16 cellular contexts compared by ENCODE assay signal in the genomic region with DNA sequence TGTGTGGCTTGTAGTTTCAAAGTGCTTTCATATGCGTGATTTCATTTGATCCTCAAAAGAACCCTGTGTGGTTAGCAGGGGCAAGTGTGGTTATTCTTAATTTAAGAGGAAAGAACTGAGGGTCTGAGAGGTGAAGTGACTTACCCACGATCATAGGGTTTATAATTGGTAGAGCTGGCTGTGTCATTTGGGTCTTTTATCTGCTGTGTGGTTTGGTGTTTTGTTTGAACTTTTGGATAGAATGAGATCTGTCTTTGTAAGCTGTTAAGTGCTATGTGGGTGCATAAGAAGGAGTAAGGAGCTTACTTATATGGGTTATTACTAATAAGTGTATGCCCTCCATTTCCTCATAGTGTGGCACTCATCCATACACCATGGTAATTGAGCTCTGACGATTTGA.
"Had no signal": no experiment of that assay in that cellular context is flagged by ENCODE, and none has a peak within 500 bp of the region (broad histone marks: within the 10 kb centered on the region; RNA-seq: fewer than 3 reads in every experiment).

No MANE protein-coding gene starts in this region.

- H3K36me3 Mint-ChIP-seq: activated naive CD4-positive, alpha-beta T cell treated with anti-CD3 and anti-CD28 coated beads, Interleukin-2, amount 50 U/mL, for 24 hours; brain; stimulated activated memory B cell treated with anti-CD40 and anti-IgM and Interleukin-4, amounts not matched to agents 10 μg/mL and 1 μg/mL and 100 μg/mL, for 72 hours; WTC11 had no signal

- H3K4me3 Mint-ChIP-seq: activated naive CD4-positive, alpha-beta T cell treated with anti-CD3 and anti-CD28 coated beads, Interleukin-2, amount 50 U/mL, for 24 hours; brain; central memory CD8-positive, alpha-beta T cell; nephron progenitor cell; stimulated activated memory B cell treated with anti-CD40 and anti-IgM and Interleukin-4, amounts not matched to agents 10 μg/mL and 1 μg/mL and 100 μg/mL, for 72 hours; T-helper 17 cell; WTC11 had no signal

- H3K27ac ChIP-seq: psoas muscle had no signal

- ATAC-seq: esophagus mucosa; psoas muscle; stimulated activated memory B cell treated with anti-CD40 and anti-IgM and Interleukin-4, amounts not matched to agents 10 μg/mL and 1 μg/mL and 100 μg/mL, for 72 hours; T-helper 17 cell; WTC11 had no signal

- H3K9me3 ChIP-seq: psoas muscle had no signal

- H3K4me1 ChIP-seq: psoas muscle had no signal

- H3K27ac Mint-ChIP-seq: activated naive CD4-positive, alpha-beta T cell treated with anti-CD3 and anti-CD28 coated beads, Interleukin-2, amount 50 U/mL, for 24 hours; nephron progenitor cell; stimulated activated memory B cell treated with anti-CD40 and anti-IgM and Interleukin-4, amounts not matched to agents 10 μg/mL and 1 μg/mL and 100 μg/mL, for 72 hours; T-helper 17 cell had no signal

- DNase-seq: activated CD4-positive, alpha-beta T cell treated with anti-CD3 and anti-CD28 coated beads for 48 hours; amniotic stem cell; glutamatergic neuron; kidney glomerular epithelial cell; nephron progenitor cell; psoas muscle; stimulated activated CD4-positive, alpha-beta T cell treated with anti-CD3 and anti-CD28 coated beads, Interleukin-12 subunit alpha, Interleukin-12 subunit beta, amount 100 ng/mL, for 4 hours; stimulated activated CD4-positive, alpha-beta T cell treated with anti-CD3 and anti-CD28 coated beads, Interleukin-2, amount 100 ng/mL, for 24 hours; T-helper 17 cell had no signal

- H3K27me3 Mint-ChIP-seq: brain; stimulated activated memory B cell treated with anti-CD40 and anti-IgM and Interleukin-4, amounts not matched to agents 10 μg/mL and 1 μg/mL and 100 μg/mL, for 72 hours had no signal

- H3K4me3 ChIP-seq: coronary artery, psoas muscle had no signal

- H3K4me1 Mint-ChIP-seq: activated naive CD4-positive, alpha-beta T cell treated with anti-CD3 and anti-CD28 coated beads, Interleukin-2, amount 50 U/mL, for 24 hours; central memory CD8-positive, alpha-beta T cell had no signal

- H3K9me3 Mint-ChIP-seq: activated naive CD4-positive, alpha-beta T cell treated with anti-CD3 and anti-CD28 coated beads, Interleukin-2, amount 50 U/mL, for 24 hours; brain; central memory CD8-positive, alpha-beta T cell; nephron progenitor cell; stimulated activated memory B cell treated with anti-CD40 and anti-IgM and Interleukin-4, amounts not matched to agents 10 μg/mL and 1 μg/mL and 100 μg/mL, for 72 hours; WTC11 had no signal
